19 cellular contexts compared by ENCODE assay signal in genomic region chr3:98786364-98786930, GRCh38. TPM values are rescaled to one million over a fixed set of nuclear protein-coding genes. Genes with fewer than 3 reads are reported as not detected.
DNase-seq lines count a peak whose midpoint lies in the region; ATAC-seq, FAIRE-seq and TF ChIP-seq lines count a peak whose summit lies in the region.
"Had no signal": no experiment of that assay in that cellular context is flagged by ENCODE, and none has a peak within 500 bp of the region (broad histone marks: within the 10 kb centered on the region; RNA-seq: fewer than 3 reads in every experiment).

No MANE protein-coding gene starts in this region.

- no peaks in the 10 kb centered on the region for H3K9me2 ChIP-seq in MM.1S (replicated peaks; ENCODE audit: insufficient read depth, low read length)

- H3K4me2 ChIP-seq in MM.1S (ENCODE audit: low read depth, low read length): no peak overlapping the region
- peak overlapping the region; percentile 4 for H3K4me2 ChIP-seq in astrocyte (ENCODE audit: low read length)
- H3K4me2 ChIP-seq: BLaER1 had no signal

- FAIRE-seq in astrocyte (lab: Jason Lieb, UNC) (no peak), H54 (lab: Jason Lieb, UNC) (no peak)
- FAIRE-seq: GM19239, H1 had no signal

- H3K4me3 ChIP-seq in MM.1S (ENCODE audit: low read length): no peak overlapping the region
- H3K4me3 ChIP-seq in astrocyte (ENCODE audit: insufficient read depth, low read depth, low read length): no peak overlapping the region
- H3K4me3 ChIP-seq in naive thymus-derived CD4-positive, alpha-beta T cell (ENCODE audit: low read length): no peak overlapping the region
- H3K4me3 ChIP-seq: BLaER1 had no signal

- no peaks in the 10 kb centered on the region for H3K9me3 ChIP-seq in MM.1S (replicated peaks; ENCODE audit: insufficient read depth, low read length)
- no peaks in the 10 kb centered on the region for H3K9me3 ChIP-seq in astrocyte (ENCODE audit: insufficient read depth, low read depth, low read length)
- H3K9me3 ChIP-seq in naive thymus-derived CD4-positive, alpha-beta T cell (ENCODE audit: control insufficient read depth in 2 of 3, low read length in 3 of 3): no peaks in the 10 kb centered on the region
- H3K9me3 ChIP-seq: BLaER1 had no signal

- H3K4me1 ChIP-seq in MM.1S (ENCODE audit: low read length) (peaks cover 55% of the 10 kb centered on the region), astrocyte (ENCODE audit: insufficient read depth, low read length) (peaks cover 45% of the 10 kb centered on the region)
- no peaks in the 10 kb centered on the region for H3K4me1 ChIP-seq in naive thymus-derived CD4-positive, alpha-beta T cell (ENCODE audit: control insufficient read depth in 2 of 2, insufficient read depth in 2 of 2, low read length in 2 of 2)
- H3K4me1 ChIP-seq: BLaER1, foreskin keratinocyte had no signal

- peaks cover 46% of the 10 kb centered on the region for H3K4me1 Mint-ChIP-seq in astrocyte (ENCODE audit: low read depth, unreplicated experiment)
- peaks cover 0 to 2% (median 0%) of the 10 kb centered on the region in 7 donors for H3K4me1 Mint-ChIP-seq in naive thymus-derived CD4-positive, alpha-beta T cell
- H3K4me1 Mint-ChIP-seq: stimulated activated memory B cell treated with anti-CD40 and anti-IgM and Interleukin-4, amounts not matched to agents 10 μg/mL and 1 μg/mL and 100 μg/mL, for 72 hours had no signal

- H3K27ac Mint-ChIP-seq in astrocyte (ENCODE audit: unreplicated experiment): no peak overlapping the region
- H3K27ac Mint-ChIP-seq in naive thymus-derived CD4-positive, alpha-beta T cell: no peak overlapping the region
- H3K27ac Mint-ChIP-seq: stimulated activated memory B cell treated with anti-CD40 and anti-IgM and Interleukin-4, amounts not matched to agents 10 μg/mL and 1 μg/mL and 100 μg/mL, for 72 hours had no signal

- intact Hi-C loops in naive thymus-derived CD4-positive, alpha-beta T cell (cut with micrococcal nuclease): no loop called here

- peak; percentile 49 for ATAC-seq in naive thymus-derived CD4-positive, alpha-beta T cell
- ATAC-seq in HG03565 (IDR thresholded peaks at IDR 0.05; ENCODE audit: unreplicated experiment) (no peak), GM21515 (IDR thresholded peaks at IDR 0.05; ENCODE audit: unreplicated experiment) (no peak)
- ATAC-seq: foreskin keratinocyte; stimulated activated memory B cell treated with anti-CD40 and anti-IgM and Interleukin-4, amounts not matched to agents 10 μg/mL and 1 μg/mL and 100 μg/mL, for 72 hours had no signal

- H3K27me3 ChIP-seq in MM.1S (replicated peaks; ENCODE audit: insufficient read depth, low read length) (no peaks in the 10 kb centered on the region), astrocyte (ENCODE audit: insufficient read depth, low read length) (no peaks in the 10 kb centered on the region)
- no peaks in the 10 kb centered on the region for H3K27me3 ChIP-seq in naive thymus-derived CD4-positive, alpha-beta T cell (ENCODE audit: control insufficient read depth in 2 of 2, insufficient read depth in 2 of 2, low read length in 2 of 2)
- H3K27me3 ChIP-seq: BLaER1, foreskin keratinocyte had no signal

- H3K4me3 Mint-ChIP-seq in astrocyte (ENCODE audit: unreplicated experiment): no peak overlapping the region
- no peak overlapping the region for H3K4me3 Mint-ChIP-seq in naive thymus-derived CD4-positive, alpha-beta T cell
- H3K4me3 Mint-ChIP-seq: stimulated activated memory B cell treated with anti-CD40 and anti-IgM and Interleukin-4, amounts not matched to agents 10 μg/mL and 1 μg/mL and 100 μg/mL, for 72 hours had no signal

- no peak for TF ChIP-seq POLR2A in H54 (IDR thresholded peaks at IDR 0.05; ENCODE audit: low read depth, low read length)

- no peak overlapping the region for H2AFZ ChIP-seq in MM.1S (ENCODE audit: low read length)
- H2AFZ ChIP-seq in astrocyte (ENCODE audit: low read depth, low read length): no peak overlapping the region

- H4K20me1 ChIP-seq in MM.1S (ENCODE audit: insufficient read depth, low read length) (peaks cover 17% of the 10 kb centered on the region; the same call in 1 of the 2 replicates), astrocyte (ENCODE audit: insufficient read depth, low read length) (peaks cover 5% of the 10 kb centered on the region)
- H4K20me1 ChIP-seq: BLaER1 had no signal

- H3K79me2 ChIP-seq in MM.1S (ENCODE audit: low read length) (peaks cover 99% of the 10 kb centered on the region), astrocyte (ENCODE audit: insufficient read depth, low read length) (no peaks in the 10 kb centered on the region)

- no peaks in the 10 kb centered on the region for H3K27me3 Mint-ChIP-seq in astrocyte (ENCODE audit: low read depth, unreplicated experiment)
- H3K27me3 Mint-ChIP-seq in naive thymus-derived CD4-positive, alpha-beta T cell: peaks cover 0 to 14% (median 10%) of the 10 kb centered on the region in 5 donors

- peaks cover 28% of the 10 kb centered on the region for H3F3A ChIP-seq in MM.1S (ENCODE audit: insufficient read depth, low read length)

- CTCF ChIA-PET in naive thymus-derived CD4-positive, alpha-beta T cell (lab: Charles Lee): no interaction called here

- peaks cover 25% of the 10 kb centered on the region; the same call in 1 of the 2 replicates for H3K36me3 ChIP-seq in MM.1S (replicated peaks; ENCODE audit: insufficient read depth, low read length)
- H3K36me3 ChIP-seq in astrocyte (ENCODE audit: insufficient read depth, low read length): no peaks in the 10 kb centered on the region
- H3K36me3 ChIP-seq in naive thymus-derived CD4-positive, alpha-beta T cell (ENCODE audit: control insufficient read depth in 2 of 3, insufficient read depth in 3 of 3, low read length in 3 of 3): no peaks in the 10 kb centered on the region
- H3K36me3 ChIP-seq: BLaER1 had no signal

- TF ChIP-seq CTCF in MM.1S (IDR thresholded peaks at IDR 0.05; ENCODE audit: low read length) (no peak), astrocyte (IDR thresholded peaks at IDR 0.05; ENCODE audit: insufficient read depth, low read depth, low read length) (no peak)

- H3K9ac ChIP-seq in MM.1S (ENCODE audit: low read length) (no peak overlapping the region), astrocyte (ENCODE audit: low read length) (no peak overlapping the region)
- H3K9ac ChIP-seq: BLaER1 had no signal

- no peaks in the 10 kb centered on the region for H3K9me3 Mint-ChIP-seq in astrocyte (ENCODE audit: unreplicated experiment)
- H3K9me3 Mint-ChIP-seq in naive thymus-derived CD4-positive, alpha-beta T cell: no peaks in the 10 kb centered on the region
- H3K9me3 Mint-ChIP-seq: stimulated activated memory B cell treated with anti-CD40 and anti-IgM and Interleukin-4, amounts not matched to agents 10 μg/mL and 1 μg/mL and 100 μg/mL, for 72 hours had no signal

- DNase-seq in AG20443 (ENCODE audit: low spot score) (peak; percentile 27), MM.1S (no peak), astrocyte (ENCODE audit: low read depth) (no peak), H54 (ENCODE audit: insufficient read length, low spot score) (no peak), HT-29 (ENCODE audit: low spot score) (no peak)
- no peak for DNase-seq in naive thymus-derived CD4-positive, alpha-beta T cell
- DNase-seq: activated CD8-positive, alpha-beta memory T cell treated with anti-CD3 and anti-CD28 coated beads, Interleukin-2, amount 50 U/mL, for 48 hours; dermis blood vessel endothelial cell; foreskin keratinocyte; NCI-H1105 treated with DMSO at 0.1 percent for 48 hours; NCI-H526; stimulated activated CD4-positive, alpha-beta T cell treated with anti-CD3 and anti-CD28 coated beads, Interleukin-2, amount 100 ng/mL, for 48 hours had no signal

- H3K36me3 Mint-ChIP-seq in astrocyte (ENCODE audit: low read depth, unreplicated experiment): peaks cover 2% of the 10 kb centered on the region
- no peaks in the 10 kb centered on the region for H3K36me3 Mint-ChIP-seq in naive thymus-derived CD4-positive, alpha-beta T cell
- H3K36me3 Mint-ChIP-seq: stimulated activated memory B cell treated with anti-CD40 and anti-IgM and Interleukin-4, amounts not matched to agents 10 μg/mL and 1 μg/mL and 100 μg/mL, for 72 hours had no signal

- H3K27ac ChIP-seq in MM.1S (ENCODE audit: low read length) (peak overlapping the region; percentile 4; the same call in 1 of the 2 replicates), astrocyte (ENCODE audit: low read depth, low read length) (no peak overlapping the region)
- H3K27ac ChIP-seq in naive thymus-derived CD4-positive, alpha-beta T cell (ENCODE audit: low read depth, low read length): no peak overlapping the region
- H3K27ac ChIP-seq: BLaER1, foreskin keratinocyte, VCaP had no signal

- POLR2A ChIA-PET in naive thymus-derived CD4-positive, alpha-beta T cell (lab: Charles Lee): no interaction called here

RNA-seq across cellular contexts. Expression of gene ST3GAL6, which starts 23.3 kb away (rescaled TPM):
- total RNA-seq in astrocyte: 4.4 and 4.8 TPM in 2 replicates
- 10 to 100 TPM in 1 of 5 experiments, 1 to 10 TPM in 1, under 1 TPM in 2, not detected in 1; 0.62 to 13.5 (median 1.2) TPM for total RNA-seq in naive thymus-derived CD4-positive, alpha-beta T cell
- under 1 TPM in 1 of 2 donors, not detected in 1; 0.47 TPM for polyA plus RNA-seq in naive thymus-derived CD4-positive, alpha-beta T cell
- total RNA-seq in HT-29 (2014; rRNA removed; shearing (Covaris generic)): 0.25 and 3.6 TPM in 2 replicates
